31 cellular contexts compared by ENCODE assay signal in genomic region chr20:59812286-59813125, GRCh38.
A peak's percentile ranks its signal among the peaks of the same experiment; 100 is the strongest.
DNase-seq lines count a peak whose midpoint lies in the region; ATAC-seq, FAIRE-seq and TF ChIP-seq lines count a peak whose summit lies in the region.
"Had no signal": no experiment of that assay in that cellular context is flagged by ENCODE, and none has a peak within 500 bp of the region (broad histone marks: within the 10 kb centered on the region; RNA-seq: fewer than 3 reads in every experiment).

No MANE protein-coding gene starts in this region.

- H3K9me3 Mint-ChIP-seq in type B pancreatic cell (no peaks in the 10 kb centered on the region), CD14-positive monocyte (peaks cover 0 to 1% (median 0%) of the 10 kb centered on the region in 7 donors)
- H3K9me3 Mint-ChIP-seq: activated CD4-positive, alpha-beta T cell treated with anti-CD3 and anti-CD28 coated beads, Interleukin-2, amount 10 ng/mL, durations not matched to agents 24 days and 14 days; activated naive CD8-positive, alpha-beta T cell treated with anti-CD3 and anti-CD28 coated beads for 36 hours; activated T-helper 2 cell treated with anti-CD3 and anti-CD28 coated beads, Interferon-gamma antibody, Interleukin-2, Interleukin-4, amounts not matched to agents 10 μg/mL and 5 μg/mL and 100 μg/mL, durations not matched to agents 14 hours and 24 hours and 36 hours; CD4-positive, alpha-beta memory T cell; mesothelial cell of epicardium; natural killer cell treated with Interleukin-12 subunit alpha and Interleukin-12 subunit beta and Interleukin-15 and Interleukin-18, amount 100 ng/mL, for 72 hours had no signal

- H3K27ac Mint-ChIP-seq in type B pancreatic cell: no peak overlapping the region
- H3K27ac Mint-ChIP-seq in CD14-positive monocyte: no peak overlapping the region
- H3K27ac Mint-ChIP-seq: activated CD4-positive, alpha-beta T cell treated with anti-CD3 and anti-CD28 coated beads, Interleukin-2, amount 10 ng/mL, durations not matched to agents 24 days and 14 days; activated naive CD8-positive, alpha-beta T cell treated with anti-CD3 and anti-CD28 coated beads for 36 hours; activated T-helper 2 cell treated with anti-CD3 and anti-CD28 coated beads, Interferon-gamma antibody, Interleukin-2, Interleukin-4, amounts not matched to agents 10 μg/mL and 5 μg/mL and 100 μg/mL, durations not matched to agents 14 hours and 24 hours and 36 hours; CD4-positive, alpha-beta memory T cell; mesothelial cell of epicardium; natural killer cell treated with Interleukin-12 subunit alpha and Interleukin-12 subunit beta and Interleukin-15 and Interleukin-18, amount 100 ng/mL, for 72 hours had no signal

- H3K9me3 ChIP-seq in lung (ENCODE audit: control insufficient read depth in 2 of 2, insufficient read depth in 1 of 2, low read length in 1 of 2): no peaks in the 10 kb centered on the region
- H3K9me3 ChIP-seq: heart left ventricle, pancreas, right lobe of liver, thyroid gland had no signal

- TF ChIP-seq CTCF in bronchial epithelial cell (IDR thresholded peaks at IDR 0.05; ENCODE audit: insufficient read depth, low read length, severe bottlenecking): no peak
- no peak for TF ChIP-seq CTCF in lung (IDR thresholded peaks at IDR 0.05; ENCODE audit: control extremely low read depth, extremely low read depth)
- no peak for TF ChIP-seq CTCF in type B pancreatic cell (conservative IDR thresholded peaks at IDR 0.05)
- no peak for TF ChIP-seq CTCF in CD14-positive monocyte (IDR thresholded peaks at IDR 0.05)

- no peak overlapping the region for H3K27ac ChIP-seq in lung (ENCODE audit: low read depth in 1 of 2, low read length in 1 of 2)
- H3K27ac ChIP-seq: heart left ventricle, KMS-11, pancreas, right lobe of liver, SK-N-MC, thyroid gland had no signal

- peaks cover 5% of the 10 kb centered on the region for H3K4me1 Mint-ChIP-seq in type B pancreatic cell (ENCODE audit: unreplicated experiment)
- H3K4me1 Mint-ChIP-seq in CD14-positive monocyte: no peaks in the 10 kb centered on the region
- H3K4me1 Mint-ChIP-seq: activated CD4-positive, alpha-beta T cell treated with anti-CD3 and anti-CD28 coated beads, Interleukin-2, amount 10 ng/mL, durations not matched to agents 24 days and 14 days; activated naive CD8-positive, alpha-beta T cell treated with anti-CD3 and anti-CD28 coated beads for 36 hours; CD4-positive, alpha-beta memory T cell; mesothelial cell of epicardium had no signal

- H3K36me3 Mint-ChIP-seq in type B pancreatic cell (no peaks in the 10 kb centered on the region), CD14-positive monocyte (no peaks in the 10 kb centered on the region)
- H3K36me3 Mint-ChIP-seq: activated naive CD8-positive, alpha-beta T cell treated with anti-CD3 and anti-CD28 coated beads for 36 hours; CD4-positive, alpha-beta memory T cell; mesothelial cell of epicardium; natural killer cell treated with Interleukin-12 subunit alpha and Interleukin-12 subunit beta and Interleukin-15 and Interleukin-18, amount 100 ng/mL, for 72 hours had no signal

- H3K36me3 ChIP-seq in bronchial epithelial cell (ENCODE audit: control insufficient read depth, insufficient read depth, low read length) (no peaks in the 10 kb centered on the region), lung (ENCODE audit: control insufficient read depth in 2 of 2, insufficient read depth in 2 of 2, low read length in 2 of 2) (no peaks in the 10 kb centered on the region)
- H3K36me3 ChIP-seq: heart left ventricle, pancreas, right lobe of liver, thyroid gland had no signal

- H3K4me3 Mint-ChIP-seq in type B pancreatic cell (no peak overlapping the region), CD14-positive monocyte (peak overlapping the region in 1 of 2 donors; percentile 13)
- H3K4me3 Mint-ChIP-seq: activated CD4-positive, alpha-beta T cell treated with anti-CD3 and anti-CD28 coated beads, Interleukin-2, amount 10 ng/mL, durations not matched to agents 24 days and 14 days; activated naive CD8-positive, alpha-beta T cell treated with anti-CD3 and anti-CD28 coated beads for 36 hours; CD4-positive, alpha-beta memory T cell; mesothelial cell of epicardium; natural killer cell treated with Interleukin-12 subunit alpha and Interleukin-12 subunit beta and Interleukin-15 and Interleukin-18, amount 100 ng/mL, for 72 hours had no signal

- H3K27me3 ChIP-seq in bronchial epithelial cell (ENCODE audit: control insufficient read depth, insufficient read depth, low read length) (no peaks in the 10 kb centered on the region), lung (ENCODE audit: control insufficient read depth, insufficient read depth) (no peaks in the 10 kb centered on the region)
- H3K27me3 ChIP-seq: heart left ventricle, pancreas, right lobe of liver, thyroid gland had no signal

- intact Hi-C loops in CD14-positive monocyte (cut with micrococcal nuclease): no loop called here

- 86 to 93% methylated on average over 23 of the region's 23 CpGs for WGBS in lung, 2 donors

- peak; percentile 13 for DNase-seq in activated CD4-positive, CD25-positive, alpha-beta regulatory T cell treated with anti-CD3 and anti-CD28 coated beads, Interleukin-2, amount 50 U/mL, for 72 hours
- DNase-seq in bronchial epithelial cell (ENCODE audit: low read depth) (no peak), lung (ENCODE audit: low spot score) (peak; percentile 22), type B pancreatic cell (ENCODE audit: extremely low spot score, unreplicated experiment) (peak; percentile 39), CD14-positive monocyte (ENCODE audit: low spot score) (no peak)
- DNase-seq: activated CD4-positive, alpha-beta T cell treated with anti-CD3 and anti-CD28 coated beads, Interleukin-2, amount 10 ng/mL, durations not matched to agents 24 days and 14 days; activated CD8-positive, alpha-beta memory T cell treated with anti-CD3 and anti-CD28 coated beads, Interleukin-2, amount 50 U/mL, for 4 hours; activated naive CD8-positive, alpha-beta T cell treated with anti-CD3 and anti-CD28 coated beads for 36 hours; CD4-positive, alpha-beta memory T cell; cerebellar nuclear complex; DMS153; effector CD4-positive, alpha-beta T cell; GOT3; NCI-H1436 treated with DMSO at 0.1 percent for 48 hours; NCI-H524; right lobe of liver; stimulated activated CD4-positive, alpha-beta T cell treated with anti-CD3 and anti-CD28 coated beads, Interleukin-4, amount 100 ng/mL, for 4 hours; stimulated activated naive CD4-positive, alpha-beta T cell; T-helper 2 cell; thyroid gland had no signal

- H3K27me3 Mint-ChIP-seq in type B pancreatic cell: peaks cover 18% of the 10 kb centered on the region
- H3K27me3 Mint-ChIP-seq in CD14-positive monocyte (ENCODE audit: low read depth in 3 of 3): peaks cover 5 to 10% (median 8%) of the 10 kb centered on the region in 3 donors
- H3K27me3 Mint-ChIP-seq: activated CD4-positive, alpha-beta T cell treated with anti-CD3 and anti-CD28 coated beads, Interleukin-2, amount 10 ng/mL, durations not matched to agents 24 days and 14 days; activated naive CD8-positive, alpha-beta T cell treated with anti-CD3 and anti-CD28 coated beads for 36 hours had no signal

- no peaks in the 10 kb centered on the region for H3K4me1 ChIP-seq in lung (ENCODE audit: control insufficient read depth in 2 of 2, insufficient read depth in 2 of 2, low read length in 2 of 2)
- H3K4me1 ChIP-seq: pancreas, right lobe of liver, thyroid gland had no signal

- FAIRE-seq in bronchial epithelial cell (lab: Jason Lieb, UNC): peak; percentile 58
- FAIRE-seq: astrocyte, pancreas had no signal

- no peak overlapping the region for H3K4me3 ChIP-seq in bronchial epithelial cell (ENCODE audit: low read depth, low read length)
- no peak overlapping the region for H3K4me3 ChIP-seq in lung
- H3K4me3 ChIP-seq: heart left ventricle, pancreas, right lobe of liver, SK-N-MC, thyroid gland had no signal

- no peak for ATAC-seq in activated CD4-positive, CD25-positive, alpha-beta regulatory T cell treated with anti-CD3 and anti-CD28 coated beads, Interleukin-2, amount 50 U/mL, for 24 hours
- ATAC-seq in lung (ENCODE audit: insufficient read depth, low FRiP score) (no peak), GM18867 (IDR thresholded peaks at IDR 0.05; ENCODE audit: unreplicated experiment) (no peak), GM19035 (IDR thresholded peaks at IDR 0.05; ENCODE audit: unreplicated experiment) (no peak)
- ATAC-seq: heart left ventricle; natural killer cell treated with Interleukin-12 subunit alpha and Interleukin-12 subunit beta and Interleukin-15 and Interleukin-18, amount 100 ng/mL, for 72 hours; pancreas; right lobe of liver had no signal

Comparison
In these comparisons a context has a peak if more than half of its experiments do, and no peak if none do; other contexts are left out.
1. DNase-seq: peak in activated CD4-positive, CD25-positive, alpha-beta regulatory T cell treated with anti-CD3 and anti-CD28 coated beads, Interleukin-2, amount 50 U/mL, for 72 hours (single experiment), lung (single experiment) and type B pancreatic cell (single experiment); none in bronchial epithelial cell (single experiment) and CD14-positive monocyte (single experiment).